Comparison of ENCODE assay signal across 8 cellular contexts in the genomic region with DNA sequence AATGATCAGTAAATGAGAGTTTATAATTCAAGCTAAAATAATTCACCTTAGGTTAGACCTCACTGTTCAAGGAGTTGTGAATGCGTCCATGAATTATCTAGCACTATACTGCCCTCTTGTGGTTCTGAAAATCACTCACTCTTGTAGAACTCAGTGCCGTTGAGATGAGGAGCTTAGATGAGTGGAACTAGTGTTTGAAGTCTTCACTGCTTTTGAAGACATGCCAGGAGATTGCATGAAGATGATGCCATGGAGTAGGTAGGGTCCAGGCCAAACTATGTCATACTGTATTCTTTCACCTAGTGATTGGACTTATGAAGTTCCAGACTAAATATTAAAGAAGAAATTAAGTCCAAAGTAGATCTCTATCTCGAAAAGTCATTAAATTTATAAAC. TPM values are rescaled to one million over a fixed set of nuclear protein-coding genes. Genes with fewer than 3 reads are reported as not detected.
A peak's percentile ranks its signal among the peaks of the same experiment; 100 is the strongest.
DNase-seq lines count a peak whose midpoint lies in the region; ATAC-seq and TF ChIP-seq lines count a peak whose summit lies in the region.

No MANE protein-coding gene starts in this region.

- no peak overlapping the region for H3K4me2 ChIP-seq in H9 (ENCODE audit: insufficient read depth, insufficient read length, low read length)

- WGBS in H9 (ENCODE audit: extremely low coverage, insufficient read length, low lambda C conversion rate): no CpG with 5 or more reads among the region's 3 CpGs
- 41 to 45% methylated on average over 3 of the region's 3 CpGs for WGBS in testis, 2 donors

- no peak overlapping the region for H3K4me3 Mint-ChIP-seq in H9
- H3K4me3 Mint-ChIP-seq in chondrocyte (ENCODE audit: unreplicated experiment): no peak overlapping the region

- H2BK12ac ChIP-seq in H9 (ENCODE audit: insufficient read length, low read depth, low read length): no peak overlapping the region

- no peaks in the 10 kb centered on the region for H3K79me2 ChIP-seq in H9 (ENCODE audit: insufficient read depth, low read length)

- no peak overlapping the region; a peak in 1 of 7 replicates for H3K27ac Mint-ChIP-seq in H9
- peak overlapping the region; percentile 95 for H3K27ac Mint-ChIP-seq in chondrocyte (ENCODE audit: unreplicated experiment)

- TF ChIP-seq POLR2A in Peyer's patch (IDR thresholded peaks at IDR 0.05) (no peak), testis (IDR thresholded peaks at IDR 0.05) (no peak)

- H3K4me1 ChIP-seq in H9 (ENCODE audit: insufficient read depth, low read length): no peaks in the 10 kb centered on the region
- peaks cover 0 to 18% (median 3%) of the 10 kb centered on the region in 4 donors for H3K4me1 ChIP-seq in Peyer's patch
- peaks cover 33 to 42% of the 10 kb centered on the region in 2 donors for H3K4me1 ChIP-seq in left lung
- peaks cover 32% of the 10 kb centered on the region for H3K4me1 ChIP-seq in testis

- H3K23ac ChIP-seq in H9 (ENCODE audit: insufficient read length, low read depth, low read length): no peak overlapping the region

- H3K36me3 Mint-ChIP-seq in H9 (ENCODE audit: insufficient read depth in 1 of 3, low read depth in 3 of 3) (peaks cover 0 to 8% (median 0%) of the 10 kb centered on the region in 3 experiments; a peak in 2 of 7 replicates), chondrocyte (ENCODE audit: low read depth) (peaks cover 12% of the 10 kb centered on the region)

- H2BK15ac ChIP-seq in H9 (ENCODE audit: low read depth, low read length): no peak overlapping the region

- no peaks in the 10 kb centered on the region for H3K27me3 ChIP-seq in H9 (ENCODE audit: insufficient read depth, low read length)
- H3K27me3 ChIP-seq in Peyer's patch: no peaks in the 10 kb centered on the region
- H3K27me3 ChIP-seq in left lung: no peaks in the 10 kb centered on the region
- no peaks in the 10 kb centered on the region for H3K27me3 ChIP-seq in testis

- H3K27me3 Mint-ChIP-seq in H9 (ENCODE audit: low read depth): no peaks in the 10 kb centered on the region; the same call in 1 of the 2 replicates
- no peaks in the 10 kb centered on the region for H3K27me3 Mint-ChIP-seq in chondrocyte (ENCODE audit: low read depth)

- no peak overlapping the region for H4K91ac ChIP-seq in H9 (ENCODE audit: insufficient read length, low read depth, low read length)

- no peak overlapping the region for H3K14ac ChIP-seq in H9 (ENCODE audit: insufficient read depth, low read length)

- H3K27ac ChIP-seq in H9 (ENCODE audit: insufficient read length, low read depth, low read length): no peak overlapping the region
- H3K27ac ChIP-seq in Peyer's patch: peak overlapping the region in 3 of 4 donors; percentile 1 to 78 (median 52)
- H3K27ac ChIP-seq in left lung: peak overlapping the region in 1 of 2 donors; percentile 85
- H3K27ac ChIP-seq in testis: peak overlapping the region; percentile 84 to 88

- H3K4me1 Mint-ChIP-seq in H9 (peaks cover 7 to 9% of the 10 kb centered on the region in 2 experiments; a peak in 3 of 4 replicates), chondrocyte (ENCODE audit: low read depth) (peaks cover 81% of the 10 kb centered on the region)

- no peaks in the 10 kb centered on the region for H3K36me3 ChIP-seq in Peyer's patch
- no peaks in the 10 kb centered on the region for H3K36me3 ChIP-seq in left lung
- H3K36me3 ChIP-seq in testis (ENCODE audit: low read depth, missing control alignments): no peaks in the 10 kb centered on the region

- no peak overlapping the region for H2AK5ac ChIP-seq in H9 (ENCODE audit: insufficient read length, low read length)

- H3K18ac ChIP-seq in H9 (ENCODE audit: insufficient read length, low read depth, low read length): no peak overlapping the region

- ATAC-seq in left lung: peak; percentile 83

- intact Hi-C loops in left lung (cut with DNase I) (loop anchor here in 1 of 2 donors (10.0 kb wide), 1 partner anchor 320 kb away; no protein-coding TSS in a partner anchor), testis (cut with DNase I; ENCODE audit: low total_unique reads) (no loop called here)

- no peak overlapping the region for H4K8ac ChIP-seq in H9 (replicated peaks; ENCODE audit: insufficient read length, low read depth, low read length)

- TF ChIP-seq CTCF in H9 (conservative IDR thresholded peaks at IDR 0.05): peak; percentile 79
- peak; percentile 79 for TF ChIP-seq CTCF in LNCaP clone FGC (IDR thresholded peaks at IDR 0.05; ENCODE audit: control insufficient read depth, extremely low read depth, insufficient read depth)
- TF ChIP-seq CTCF in Peyer's patch (IDR thresholded peaks at IDR 0.05): peak; percentile 75 to 93 (median 86)
- TF ChIP-seq CTCF in chondrocyte (IDR thresholded peaks at IDR 0.05): peak; percentile 83
- TF ChIP-seq CTCF in left lung (IDR thresholded peaks at IDR 0.05): peak; percentile 62 to 69
- TF ChIP-seq CTCF in testis (IDR thresholded peaks at IDR 0.05): peak; percentile 61 to 85 (median 82)

- H3K56ac ChIP-seq in H9 (ENCODE audit: insufficient read length, low read depth, low read length): no peak overlapping the region

- H4K20me1 ChIP-seq in H9 (ENCODE audit: control insufficient read depth, insufficient read depth, insufficient read length): no peaks in the 10 kb centered on the region

- no peaks in the 10 kb centered on the region for H3K9me3 ChIP-seq in H9 (ENCODE audit: control insufficient read depth, low read depth, low read length)
- H3K9me3 ChIP-seq in Peyer's patch: no peaks in the 10 kb centered on the region
- no peaks in the 10 kb centered on the region for H3K9me3 ChIP-seq in left lung
- H3K9me3 ChIP-seq in testis: no peaks in the 10 kb centered on the region

- no peak overlapping the region for H4K5ac ChIP-seq in H9 (ENCODE audit: insufficient read length, low read depth, low read length)

- no peak overlapping the region for H3K4ac ChIP-seq in H9 (ENCODE audit: low read depth, low read length)

- peak in 5 of 6 experiments; percentile 7 to 83 (median 57) for DNase-seq in stimulated activated naive CD4-positive, alpha-beta T cell (lab: John Stamatoyannopoulos, UW)
- DNase-seq in stimulated activated naive CD4-positive, alpha-beta T cell treated with Interleukin-2 at 50 U/mL for 16 hours (lab: John Stamatoyannopoulos, UW): no peak
- no peak for DNase-seq in H9
- DNase-seq in LNCaP clone FGC (ENCODE audit: low read depth): peak; percentile 82
- DNase-seq in Peyer's patch: no peak
- DNase-seq in chondrocyte (ENCODE audit: low spot score): no peak
- no peak for DNase-seq in left lung
- peak; percentile 58 for DNase-seq in testis

- no peak overlapping the region for H3K9ac ChIP-seq in H9 (ENCODE audit: extremely low read depth, insufficient read length, low read length)

- no peaks in the 10 kb centered on the region for H3K79me1 ChIP-seq in H9 (ENCODE audit: insufficient read depth, low read depth, low read length, poor library complexity, severe bottlenecking)

- no peak overlapping the region for H3T11ph ChIP-seq in H9 (ENCODE audit: low read length)

- H3K4me3 ChIP-seq in LNCaP clone FGC (ENCODE audit: low read depth, low read length) (no peak overlapping the region), Peyer's patch (no peak overlapping the region), left lung (no peak overlapping the region), testis (no peak overlapping the region)

- no peak overlapping the region for H2AFZ ChIP-seq in H9 (ENCODE audit: low read length)

- H3K23me2 ChIP-seq in H9 (ENCODE audit: insufficient read length, low read depth, low read length, poor library complexity, severe bottlenecking): no peaks in the 10 kb centered on the region

- H3K9me3 Mint-ChIP-seq in H9 (no peaks in the 10 kb centered on the region), chondrocyte (ENCODE audit: low read depth) (no peaks in the 10 kb centered on the region)

- no peak overlapping the region for H2BK5ac ChIP-seq in H9 (ENCODE audit: insufficient read length, low read length)

- no peak overlapping the region for H2BK120ac ChIP-seq in H9 (ENCODE audit: low read depth, low read length, poor library complexity, severe bottlenecking)

- H2BK20ac ChIP-seq in H9 (ENCODE audit: low read depth, low read length, poor library complexity, severe bottlenecking): no peak overlapping the region

RNA-seq across cellular contexts. Expression of a gene that starts 28.8 kb away (rescaled TPM):
- 9.3 and 10.0 TPM in 2 replicates for total RNA-seq in H9 (2021)
- total RNA-seq in Peyer's patch: 10 to 100 TPM in 3 of 4 donors, 1 to 10 TPM in 1; 8.3 to 39.9 (median 18.6) TPM
- total RNA-seq in chondrocyte: 13.1 to 17.1 TPM (median 13.2 TPM) in 3 replicates
- 1 to 10 TPM; 7.9 to 8.2 TPM for total RNA-seq in left lung
- total RNA-seq in testis: 10 to 100 TPM; 23.6 to 27.1 TPM
- 13.2 TPM for polyA plus RNA-seq in testis (ENCODE audit: insufficient read depth, low read depth, low replicate concordance)

Comparison
In these comparisons a context has a peak if more than half of its experiments do, and no peak if none do; other contexts are left out.
1. DNase-seq: peak in stimulated activated naive CD4-positive, alpha-beta T cell (5 of 6), LNCaP clone FGC (single experiment) and testis (single experiment); none in stimulated activated naive CD4-positive, alpha-beta T cell treated with Interleukin-2 at 50 U/mL for 16 hours (single experiment), H9 (single experiment), Peyer's patch (0 of 3), chondrocyte (single experiment) and left lung (0 of 2).
2. Peak in every context shown above with its lines, with median percentiles within 50 percentile points of each other: CTCF ChIP-seq.